13 cellular contexts compared by ENCODE assay signal in the genomic region with DNA sequence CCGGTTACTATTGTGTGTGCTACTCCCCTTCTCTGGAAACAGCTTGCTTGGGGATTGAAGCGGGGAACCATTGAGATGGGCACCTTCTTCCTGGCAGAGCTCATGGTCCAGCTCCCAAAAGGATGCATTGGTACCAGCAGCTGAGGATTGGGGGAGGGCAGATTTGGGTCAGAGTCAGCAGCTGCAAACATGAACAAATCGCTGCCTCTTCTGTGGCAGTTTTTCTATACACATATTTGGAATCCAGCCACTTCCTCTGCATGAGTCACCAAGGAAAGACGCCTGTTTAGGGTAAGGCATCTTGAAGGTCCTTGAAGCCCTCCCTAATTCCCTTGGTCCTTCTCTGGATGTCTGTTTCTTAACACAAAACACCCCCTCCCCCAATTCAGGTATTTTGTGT.
A peak's percentile ranks its signal among the peaks of the same experiment; 100 is the strongest.
DNase-seq lines count a peak whose midpoint lies in the region; ATAC-seq and TF ChIP-seq lines count a peak whose summit lies in the region.
"Had no signal": no experiment of that assay in that cellular context is flagged by ENCODE, and none has a peak within 500 bp of the region (broad histone marks: within the 10 kb centered on the region; RNA-seq: fewer than 3 reads in every experiment).

No MANE protein-coding gene starts in this region.

- no peak overlapping the region for H3K4me3 Mint-ChIP-seq in Caco-2 (ENCODE audit: unreplicated experiment)
- H3K4me3 Mint-ChIP-seq: activated naive CD8-positive, alpha-beta T cell treated with anti-CD3 and anti-CD28 coated beads, Interleukin-2, amount 50 U/mL, for 24 hours; CD4-positive, alpha-beta memory T cell had no signal

- intact Hi-C loops in Caco-2 (cut with micrococcal nuclease; ENCODE audit: unreplicated experiment) = no loop called here

- H3K4me2 ChIP-seq in Loucy (ENCODE audit: low read depth, low read length, poor library complexity, severe bottlenecking) (peak overlapping the region; percentile 41), mesendoderm (ENCODE audit: low read length) (no peak overlapping the region)

- no peak overlapping the region for H3K27ac ChIP-seq in mesendoderm (ENCODE audit: low read depth, low read length)
- H3K27ac ChIP-seq: SJSA1 had no signal

- H3K79me2 ChIP-seq in Loucy (ENCODE audit: insufficient read depth, low read length) = no peaks in the 10 kb centered on the region
- H3K79me2 ChIP-seq in mesendoderm (ENCODE audit: control insufficient read depth, insufficient read depth, low read length) = no peaks in the 10 kb centered on the region

- H3K79me1 ChIP-seq in mesendoderm (ENCODE audit: low read length) = peaks cover 9% of the 10 kb centered on the region

- no peaks in the 10 kb centered on the region for H3K9me3 Mint-ChIP-seq in Caco-2 (ENCODE audit: unreplicated experiment)

- H3K36me3 ChIP-seq in Loucy (ENCODE audit: insufficient read depth, low read length) (no peaks in the 10 kb centered on the region), mesendoderm (ENCODE audit: control insufficient read depth, insufficient read depth, low read length) (no peaks in the 10 kb centered on the region), Caco-2 (ENCODE audit: control insufficient read depth, insufficient read depth, low read length) (no peaks in the 10 kb centered on the region)
- H3K36me3 ChIP-seq: SJSA1 had no signal

- H2BK15ac ChIP-seq in mesendoderm (replicated peaks; ENCODE audit: low read depth) = no peak overlapping the region

- no peaks in the 10 kb centered on the region for H3K4me1 Mint-ChIP-seq in Caco-2 (ENCODE audit: low read depth, unreplicated experiment)
- H3K4me1 Mint-ChIP-seq: activated naive CD8-positive, alpha-beta T cell treated with anti-CD3 and anti-CD28 coated beads, Interleukin-2, amount 50 U/mL, for 24 hours had no signal

- no TSS peak for BruUV-seq in Caco-2 (replicated peaks; lab: Mats Ljungman, UMichigan)

- H4K5ac ChIP-seq in mesendoderm (ENCODE audit: low read length) = no peak overlapping the region

- no peaks in the 10 kb centered on the region for H3F3A ChIP-seq in Loucy (ENCODE audit: low read depth)

- no peak overlapping the region for H3K18ac ChIP-seq in mesendoderm (ENCODE audit: low read length)

- H3K27me3 ChIP-seq in Loucy (ENCODE audit: insufficient read depth, low read length, poor library complexity, severe bottlenecking) (no peaks in the 10 kb centered on the region), mesendoderm (ENCODE audit: insufficient read depth, low read length, poor library complexity) (no peaks in the 10 kb centered on the region), Caco-2 (replicated peaks; ENCODE audit: control insufficient read depth, insufficient read depth, low read length) (no peaks in the 10 kb centered on the region)
- H3K27me3 ChIP-seq: SJSA1 had no signal

- no peak overlapping the region for H2BK120ac ChIP-seq in mesendoderm (ENCODE audit: low read depth, low read length)

- H2AFZ ChIP-seq in Loucy (ENCODE audit: low read length) = 0 out of 2 replicates have a peak overlapping the region, but pooled peaks have one; percentile 33

- no peaks in the 10 kb centered on the region for H4K20me1 ChIP-seq in Loucy (ENCODE audit: insufficient read depth, low read length, poor library complexity, severe bottlenecking)

- no peak overlapping the region for H3K23ac ChIP-seq in mesendoderm (ENCODE audit: low read length)

- in situ Hi-C loops in astrocyte of the spinal cord (cut with HindIII; ENCODE audit: low sequenced_read_pairs) = no loop called here

- TF ChIP-seq CTCF in Loucy (conservative IDR thresholded peaks at IDR 0.05; ENCODE audit: low read length) = no peak
- TF ChIP-seq CTCF in astrocyte of the spinal cord (IDR thresholded peaks at IDR 0.05; ENCODE audit: low read depth, low read length) = no peak
- TF ChIP-seq CTCF in Caco-2 (IDR thresholded peaks at IDR 0.05; ENCODE audit: insufficient read depth in 1 of 2, low read depth in 1 of 2, low read length in 1 of 2, severe bottlenecking in 1 of 2, unreplicated experiment in 1 of 2) = no peak

- no peak overlapping the region for H3K56ac ChIP-seq in mesendoderm (ENCODE audit: low read length)

- H3K27me3 Mint-ChIP-seq in Caco-2 (ENCODE audit: insufficient read depth, unreplicated experiment) = no peaks in the 10 kb centered on the region
- H3K27me3 Mint-ChIP-seq: activated naive CD8-positive, alpha-beta T cell treated with anti-CD3 and anti-CD28 coated beads, Interleukin-2, amount 50 U/mL, for 24 hours had no signal

- H3K27ac Mint-ChIP-seq in Caco-2 (ENCODE audit: unreplicated experiment) = no peak overlapping the region
- H3K27ac Mint-ChIP-seq: activated naive CD8-positive, alpha-beta T cell treated with anti-CD3 and anti-CD28 coated beads, Interleukin-2, amount 50 U/mL, for 24 hours had no signal

- H3K4me3 ChIP-seq in Loucy (ENCODE audit: low read length, poor library complexity, severe bottlenecking) (no peak overlapping the region), astrocyte of the spinal cord (ENCODE audit: low read depth, low read length) (no peak overlapping the region), mesendoderm (ENCODE audit: low read length) (no peak overlapping the region), Caco-2 (ENCODE audit: low read depth, low read length) (no peak overlapping the region)
- H3K4me3 ChIP-seq: SJSA1 had no signal

- no peak overlapping the region for H2BK5ac ChIP-seq in mesendoderm (ENCODE audit: low read length)

- H3K36me3 Mint-ChIP-seq in Caco-2 (ENCODE audit: insufficient read depth, unreplicated experiment) = no peaks in the 10 kb centered on the region
- H3K36me3 Mint-ChIP-seq: CD4-positive, alpha-beta memory T cell had no signal

- H3K4ac ChIP-seq in mesendoderm (ENCODE audit: low read depth, low read length) = no peak overlapping the region

- no peak overlapping the region for H2AK5ac ChIP-seq in mesendoderm (ENCODE audit: low read length)

- POLR2A ChIA-PET in Caco-2 (lab: Charles Lee) = no interaction called here

- DNase-seq in EL (peak; percentile 59), astrocyte of the spinal cord (ENCODE audit: low read depth, low spot score) (peak; percentile 43), mesendoderm (peak; percentile 30), Caco-2 (no peak), DMS114 treated with DMSO at 0.1 percent for 48 hours (lab: John Stamatoyannopoulos, UW; ENCODE audit: unreplicated experiment) (no peak)
- DNase-seq: activated CD4-positive, alpha-beta T cell treated with anti-CD3 and anti-CD28 coated beads, Interleukin-2, amount 50 U/mL, for 48 hours; activated naive CD8-positive, alpha-beta T cell treated with anti-CD3 and anti-CD28 coated beads, Interleukin-2, amount 50 U/mL, for 24 hours; activated T-cell treated with anti-CD3 and anti-CD28 coated beads, Interleukin-2, amount 50 U/mL, for 48 hours; CD4-positive, alpha-beta memory T cell; T1000 had no signal

- ATAC-seq in esophagus mucosa = no peak
- ATAC-seq: activated naive CD8-positive, alpha-beta T cell treated with anti-CD3 and anti-CD28 coated beads, Interleukin-2, amount 50 U/mL, for 24 hours had no signal

- CTCF ChIA-PET in Caco-2 (lab: Charles Lee) = no interaction called here

- no peak overlapping the region for H4K8ac ChIP-seq in mesendoderm (ENCODE audit: low read depth, low read length)

- H3K9ac ChIP-seq in Loucy (ENCODE audit: low read depth, low read length, poor library complexity, severe bottlenecking) = no peak overlapping the region
- no peak overlapping the region for H3K9ac ChIP-seq in mesendoderm (ENCODE audit: low read length)

- no peaks in the 10 kb centered on the region for H3K9me3 ChIP-seq in Loucy (ENCODE audit: insufficient read depth, low read depth, low read length)
- H3K9me3 ChIP-seq in Caco-2 = no peaks in the 10 kb centered on the region
- H3K9me3 ChIP-seq: SJSA1 had no signal

- WGBS in mesendoderm (ENCODE audit: extremely low coverage, insufficient coverage, low lambda C conversion rate) = no CpG with 5 or more reads among the region's 4 CpGs

- H3K4me1 ChIP-seq in Loucy (ENCODE audit: insufficient read depth, low read length, poor library complexity, severe bottlenecking) (peaks cover 7% of the 10 kb centered on the region), mesendoderm (ENCODE audit: control insufficient read depth, low read depth, low read length) (peaks cover 2% of the 10 kb centered on the region), Caco-2 (no peaks in the 10 kb centered on the region)
- H3K4me1 ChIP-seq: SJSA1 had no signal

- H3K9me2 ChIP-seq in Loucy (replicated peaks; ENCODE audit: low read depth, low read length) = no peaks in the 10 kb centered on the region

Comparison
In these comparisons a context has a peak if more than half of its experiments do, and no peak if none do; other contexts are left out.
1. DNase-seq: peak in EL (single experiment), astrocyte of the spinal cord (single experiment) and mesendoderm (single experiment); none in Caco-2 (0 of 2) and DMS114 treated with DMSO at 0.1 percent for 48 hours (single experiment).